ENCODE assay signal across 8 cellular contexts in genomic region chr6:156686429-156686939, GRCh38.
DNase-seq lines count a peak whose midpoint lies in the region; ATAC-seq, FAIRE-seq and TF ChIP-seq lines count a peak whose summit lies in the region.

No MANE protein-coding gene starts in this region.

- H3F3A ChIP-seq in MM.1S (ENCODE audit: insufficient read depth, low read length) = peaks cover 9% of the 10 kb centered on the region

- H3K36me3 ChIP-seq in MM.1S (replicated peaks; ENCODE audit: insufficient read depth, low read length) = no peaks in the 10 kb centered on the region
- H3K36me3 ChIP-seq in spleen = no peaks in the 10 kb centered on the region

- H3K27me3 ChIP-seq in MM.1S (replicated peaks; ENCODE audit: insufficient read depth, low read length) (no peaks in the 10 kb centered on the region), spleen (replicated peaks in 1 of 7) (no peaks in the 10 kb centered on the region)

- peak; percentile 27 for TF ChIP-seq CTCF in AG09309 (IDR thresholded peaks at IDR 0.05; ENCODE audit: control insufficient read depth, insufficient read depth, low read depth, low read length, missing control alignments)
- peak; percentile 43 for TF ChIP-seq CTCF in MM.1S (IDR thresholded peaks at IDR 0.05; ENCODE audit: low read length)
- TF ChIP-seq CTCF in spleen (IDR thresholded peaks at IDR 0.05 in 8 of 11, conservative IDR thresholded peaks at IDR 0.05 in 3 of 11) = peak in 10 of 11 experiments; percentile 14 to 65 (median 52)

- H3K4me2 ChIP-seq in MM.1S (ENCODE audit: low read depth, low read length) = peak overlapping the region; percentile 67

- intact Hi-C loops in spleen (cut with DNase I; ENCODE audit: low total_unique reads) = loop anchor here (5.0 to 10.0 kb wide), 2 partner anchors 91 to 122 kb away; partner anchors contain the start of gene ARID1B

- ATAC-seq in GM18502 (IDR thresholded peaks at IDR 0.05; ENCODE audit: poor library complexity, unreplicated experiment) = peak; percentile 20
- peak; percentile 60 for ATAC-seq in central memory CD8-positive, alpha-beta T cell (replicated peaks; ENCODE audit: extremely low read depth, poor library complexity, severe bottlenecking)
- ATAC-seq in GM21825 (IDR thresholded peaks at IDR 0.05; ENCODE audit: unreplicated experiment) = no peak

- H2AFZ ChIP-seq in MM.1S (ENCODE audit: low read length) = peak overlapping the region; percentile 53

- no peak for TF ChIP-seq POLR2A in spleen (IDR thresholded peaks at IDR 0.05)

- H3K9me2 ChIP-seq in MM.1S (replicated peaks; ENCODE audit: insufficient read depth, low read length) = no peaks in the 10 kb centered on the region

- H3K9me3 Mint-ChIP-seq in central memory CD8-positive, alpha-beta T cell = no peaks in the 10 kb centered on the region

- peak; percentile 87 for FAIRE-seq in islet of Langerhans (lab: Jason Lieb, UNC)

- DNase-seq in AG09309 (ENCODE audit: low read depth) = no peak
- peak; percentile 42 for DNase-seq in MM.1S
- peak; percentile 79 for DNase-seq in SK-N-DZ (ENCODE audit: low spot score)
- peak in 1 of 2 donors; percentile 23 for DNase-seq in central memory CD8-positive, alpha-beta T cell (ENCODE audit: low spot score in 2 of 2)
- no peak for DNase-seq in spleen

- H3K27ac Mint-ChIP-seq in central memory CD8-positive, alpha-beta T cell (ENCODE audit: low read depth) = peak overlapping the region; percentile 85

- no peaks in the 10 kb centered on the region for H4K20me1 ChIP-seq in MM.1S (ENCODE audit: insufficient read depth, low read length)

- H3K4me3 ChIP-seq in AG09309 (ENCODE audit: control insufficient read depth, low read depth, low read length) (peak overlapping the region; percentile 80), MM.1S (ENCODE audit: low read length) (peak overlapping the region; percentile 77), spleen (peak overlapping the region; percentile 45 to 85 (median 60))

- peaks cover 15% of the 10 kb centered on the region for H3K4me1 Mint-ChIP-seq in central memory CD8-positive, alpha-beta T cell

- H3K9me3 ChIP-seq in MM.1S (replicated peaks; ENCODE audit: insufficient read depth, low read length) (no peaks in the 10 kb centered on the region), spleen (no peaks in the 10 kb centered on the region)

- H3K9ac ChIP-seq in MM.1S (ENCODE audit: low read length) = peak overlapping the region; percentile 87

- H3K36me3 Mint-ChIP-seq in central memory CD8-positive, alpha-beta T cell (ENCODE audit: insufficient read depth) = peaks cover 10% of the 10 kb centered on the region

- 0 to 1% (median 0%) methylated on average over 11 of the region's 11 CpGs for WGBS in spleen, 5 donors

- H3K27me3 Mint-ChIP-seq in central memory CD8-positive, alpha-beta T cell = peaks cover 10% of the 10 kb centered on the region

- peak overlapping the region; percentile 92 for H3K27ac ChIP-seq in MM.1S (ENCODE audit: low read length)
- H3K27ac ChIP-seq in spleen = peak overlapping the region; percentile 85 to 99 (median 96)

- peak overlapping the region; percentile 80 for H3K4me3 Mint-ChIP-seq in central memory CD8-positive, alpha-beta T cell

- H3K4me1 ChIP-seq in MM.1S (ENCODE audit: low read length) = peaks cover 7% of the 10 kb centered on the region
- peaks cover 7 to 50% (median 27%) of the 10 kb centered on the region in 6 donors for H3K4me1 ChIP-seq in spleen

- H3K79me2 ChIP-seq in MM.1S (ENCODE audit: low read length) = no peaks in the 10 kb centered on the region

Comparison
In these comparisons a context has a peak if more than half of its experiments do, and no peak if none do; other contexts are left out.
1. DNase-seq: peak in MM.1S (single experiment) and SK-N-DZ (single experiment); none in AG09309 (single experiment) and spleen (single experiment).
2. Peak in every context shown above with its lines, with median percentiles within 50 percentile points of each other: H3K4me3 ChIP-seq and CTCF ChIP-seq.